In genomic region chr6:146984251-146984924, GRCh38 we compare ENCODE assay signal across 29 cellular contexts.
DNase-seq lines count a peak whose midpoint lies in the region; ATAC-seq and TF ChIP-seq lines count a peak whose summit lies in the region.
"Had no signal": no experiment of that assay in that cellular context is flagged by ENCODE, and none has a peak within 500 bp of the region (broad histone marks: within the 10 kb centered on the region; RNA-seq: fewer than 3 reads in every experiment).

No MANE protein-coding gene starts in this region.

- H3K4me2 ChIP-seq in smooth muscle cell: peak overlapping the region; percentile 25
- H3K4me2 ChIP-seq: BLaER1 treated with 17β-estradiol and CSF1 and Interleukin-3, amounts not matched to agents 10 nM and 100 nM; neural progenitor cell had no signal

- ATAC-seq in T-cell (replicated peaks in 1 of 4): no peak
- ATAC-seq: left lung had no signal

- peaks cover 3% of the 10 kb centered on the region for H3F3A ChIP-seq in smooth muscle cell (ENCODE audit: low read depth)

- H3K27ac ChIP-seq in smooth muscle cell (ENCODE audit: low read depth): peak overlapping the region; percentile 21
- H3K27ac ChIP-seq: 22Rv1; BLaER1 treated with 17β-estradiol and CSF1 and Interleukin-3, amounts not matched to agents 10 nM and 100 nM; left lung; neural progenitor cell; spleen; stomach; transverse colon had no signal

- POLR2A ChIA-PET in T-cell (lab: Charles Lee): interaction anchor here in 1 of 2 donors (0.7 kb wide), 1 partner anchor 1100 kb away, joined by 3 read pairs; no protein-coding TSS in a partner anchor

- no peaks in the 10 kb centered on the region for H3K36me3 ChIP-seq in smooth muscle cell (ENCODE audit: low read depth)
- H3K36me3 ChIP-seq: BLaER1 treated with 17β-estradiol and CSF1 and Interleukin-3, amounts not matched to agents 10 nM and 100 nM; left lung; neural progenitor cell; spleen; stomach; transverse colon had no signal

- H3K9me3 ChIP-seq in smooth muscle cell (replicated peaks; ENCODE audit: low read depth): no peaks in the 10 kb centered on the region
- H3K9me3 ChIP-seq: left lung had no signal

- no peak overlapping the region for H3K27ac Mint-ChIP-seq in T-cell
- H3K27ac Mint-ChIP-seq: activated CD4-positive, alpha-beta memory T cell treated with anti-CD3 and anti-CD28 coated beads, Interleukin-2, amount 10 ng/mL, durations not matched to agents 7 days and 5 days; neural progenitor cell had no signal

- H3K4me3 Mint-ChIP-seq in T-cell: no peak overlapping the region
- H3K4me3 Mint-ChIP-seq: activated CD4-positive, alpha-beta memory T cell treated with anti-CD3 and anti-CD28 coated beads, Interleukin-2, amount 10 ng/mL, durations not matched to agents 7 days and 5 days; neural progenitor cell had no signal

- no peak overlapping the region for H3K4me3 ChIP-seq in fibroblast of pulmonary artery (replicated peaks; ENCODE audit: low read depth, low read length)
- no peak overlapping the region for H3K4me3 ChIP-seq in smooth muscle cell
- H3K4me3 ChIP-seq: BLaER1 treated with 17β-estradiol and CSF1 and Interleukin-3, amounts not matched to agents 10 nM and 100 nM; left lung; neural progenitor cell; spleen; stomach; transverse colon had no signal

- DNase-seq in DMS153 treated with DMSO at 0.1 percent for 48 hours (lab: John Stamatoyannopoulos, UW; ENCODE audit: unreplicated experiment) (peak; percentile 50), DMS153 (lab: John Stamatoyannopoulos, UW) (no peak), NCI-H774 (lab: John Stamatoyannopoulos, UW) (peak; percentile 49), fibroblast of pulmonary artery (ENCODE audit: low read depth) (peak; percentile 31), smooth muscle cell (lab: John Stamatoyannopoulos, UW; ENCODE audit: unreplicated experiment) (no peak), T-cell (no peak), ACHN (no peak), RKO (ENCODE audit: low spot score) (no peak)
- DNase-seq: activated CD4-positive, alpha-beta memory T cell treated with anti-CD3 and anti-CD28 coated beads, Interleukin-2, amount 10 ng/mL, durations not matched to agents 7 days and 5 days; activated CD4-positive, CD25-positive, alpha-beta regulatory T cell; activated gamma-delta T cell; activated T-cell treated with anti-CD3 and anti-CD28 coated beads for 4 hours; anterior cingulate cortex; effector CD4-positive, alpha-beta T cell; GDM1; glutamatergic neuron; NCI-H187; NCI-H446; NK-92 treated with Interleukin-12 subunit alpha and Interleukin-12 subunit beta, amount 100 ng/mL, for 24 hours; RPMI8226; spleen; stimulated activated CD4-positive, alpha-beta T cell treated with anti-CD3 and anti-CD28 coated beads, Interleukin-4, amount 100 ng/mL, for 4 hours; stomach; T1000 had no signal

- H3K4me1 Mint-ChIP-seq in T-cell: no peaks in the 10 kb centered on the region
- H3K4me1 Mint-ChIP-seq: activated CD4-positive, alpha-beta memory T cell treated with anti-CD3 and anti-CD28 coated beads, Interleukin-2, amount 10 ng/mL, durations not matched to agents 7 days and 5 days; neural progenitor cell had no signal

- WGBS in smooth muscle cell (ENCODE audit: low lambda C conversion rate): 64% methylated on average over 11 of the region's 11 CpGs

- in situ Hi-C loops in ACHN (cut with HindIII; ENCODE audit: low pct_ligation_motif_present, low pct_unique_long_range_greater_than_20kb, low sequenced_read_pairs): no loop called here

- no peak overlapping the region for H3K9ac ChIP-seq in smooth muscle cell (ENCODE audit: low read depth)
- H3K9ac ChIP-seq: BLaER1 treated with 17β-estradiol and CSF1 and Interleukin-3, amounts not matched to agents 10 nM and 100 nM; neural progenitor cell had no signal

- H3K4me1 ChIP-seq in smooth muscle cell (ENCODE audit: low read depth): no peaks in the 10 kb centered on the region
- H3K4me1 ChIP-seq: BLaER1 treated with 17β-estradiol and CSF1 and Interleukin-3, amounts not matched to agents 10 nM and 100 nM; left lung; neural progenitor cell; spleen had no signal

- no peaks in the 10 kb centered on the region for H3K36me3 Mint-ChIP-seq in T-cell
- H3K36me3 Mint-ChIP-seq: neural progenitor cell had no signal

- peaks cover 0 to 3% of the 10 kb centered on the region in 2 donors for H3K27me3 Mint-ChIP-seq in T-cell
- H3K27me3 Mint-ChIP-seq: activated CD4-positive, alpha-beta memory T cell treated with anti-CD3 and anti-CD28 coated beads, Interleukin-2, amount 10 ng/mL, durations not matched to agents 7 days and 5 days had no signal

- H3K9me3 Mint-ChIP-seq in T-cell: peaks cover 0 to 3% (median 0%) of the 10 kb centered on the region in 3 donors
- H3K9me3 Mint-ChIP-seq: activated CD4-positive, alpha-beta memory T cell treated with anti-CD3 and anti-CD28 coated beads, Interleukin-2, amount 10 ng/mL, durations not matched to agents 7 days and 5 days had no signal

- no peaks in the 10 kb centered on the region for H4K20me1 ChIP-seq in smooth muscle cell (ENCODE audit: low read depth)
- H4K20me1 ChIP-seq: BLaER1 treated with 17β-estradiol and CSF1 and Interleukin-3, amounts not matched to agents 10 nM and 100 nM had no signal

- TF ChIP-seq CTCF in fibroblast of pulmonary artery (IDR thresholded peaks at IDR 0.05; ENCODE audit: low read length, missing control alignments) (no peak), smooth muscle cell (IDR thresholded peaks at IDR 0.05; ENCODE audit: borderline replicate concordance, insufficient read depth, poor library complexity, severe bottlenecking) (no peak)

- CTCF ChIA-PET in T-cell (lab: Charles Lee): no interaction called here

- H3K79me2 ChIP-seq in smooth muscle cell (ENCODE audit: low read depth): no peaks in the 10 kb centered on the region

- H2AFZ ChIP-seq in smooth muscle cell (ENCODE audit: low read depth): peak overlapping the region; percentile 81
- H2AFZ ChIP-seq: neural progenitor cell had no signal

- H3K27me3 ChIP-seq in smooth muscle cell (ENCODE audit: low read depth): no peaks in the 10 kb centered on the region
- H3K27me3 ChIP-seq: BLaER1 treated with 17β-estradiol and CSF1 and Interleukin-3, amounts not matched to agents 10 nM and 100 nM; left lung; neural progenitor cell; spleen; stomach; transverse colon had no signal

Comparison
In these comparisons a context has a peak if more than half of its experiments do, and no peak if none do; other contexts are left out.
1. DNase-seq: peak in DMS153 treated with DMSO at 0.1 percent for 48 hours (single experiment), NCI-H774 (single experiment) and fibroblast of pulmonary artery (single experiment); none in DMS153 (single experiment), smooth muscle cell (single experiment), T-cell (0 of 34), ACHN (single experiment) and RKO (single experiment).